ENCODE assay signal across 24 cellular contexts in the genomic region with DNA sequence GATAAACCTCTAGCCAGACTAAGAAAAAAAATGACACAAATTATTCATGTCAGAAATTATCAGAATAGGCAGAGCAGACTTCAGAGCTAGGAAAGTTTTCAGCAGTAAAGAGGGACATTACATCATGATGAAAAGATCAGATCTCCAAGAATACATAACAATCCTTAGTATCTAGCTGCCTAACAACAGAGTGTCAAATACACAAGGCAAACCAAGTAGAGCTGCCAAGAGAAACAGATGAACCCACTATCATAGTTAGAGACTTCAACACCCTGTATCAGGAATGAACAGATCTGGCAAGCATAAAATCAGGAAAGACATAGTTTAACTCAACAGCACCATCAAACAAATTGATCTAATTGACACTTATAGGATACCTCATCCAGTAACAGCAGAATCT.
"Had no signal": no experiment of that assay in that cellular context is flagged by ENCODE, and none has a peak within 500 bp of the region (broad histone marks: within the 10 kb centered on the region; RNA-seq: fewer than 3 reads in every experiment).

No MANE protein-coding gene starts in this region.

- H3K27ac ChIP-seq: colonic mucosa, epithelial cell of prostate, esophagus squamous epithelium, foreskin keratinocyte, gastrocnemius medialis, WERI-Rb-1 had no signal

- H3K27me3 ChIP-seq: colonic mucosa, esophagus squamous epithelium, foreskin keratinocyte, gastrocnemius medialis had no signal

- H3K9me3 ChIP-seq: colonic mucosa, esophagus squamous epithelium, gastrocnemius medialis had no signal

- DNase-seq: activated B cell treated with CpG ODN at 0.5 μM for 24 hours; activated CD4-positive, alpha-beta T cell treated with anti-CD3 and anti-CD28 coated beads for 48 hours; activated CD4-positive, alpha-beta T cell treated with anti-CD3 and anti-CD28 coated beads, Interleukin-2, amount 50 U/mL, for 1 hour; activated CD4-positive, alpha-beta T cell treated with anti-CD3 and anti-CD28 coated beads, Interleukin-2, amount 50 U/mL, for 48 hours; activated CD8-positive, alpha-beta memory T cell treated with anti-CD3 and anti-CD28 coated beads for 24 hours; activated CD8-positive, alpha-beta T cell treated with anti-CD3 and anti-CD28 coated beads for 36 hours; activated effector memory CD4-positive, alpha-beta T cell treated with Interleukin-2 at 50 U/mL for 16 hours; activated gamma-delta T cell treated with Interleukin-2 at 50 U/mL for 16 hours; activated naive CD4-positive, alpha-beta T cell treated with anti-CD3 and anti-CD28 coated beads, Interleukin-2, amount 50 U/mL, for 16 hours; activated naive CD4-positive, alpha-beta T cell treated with Interleukin-2 at 50 U/mL for 16 hours; activated T-cell treated with anti-CD3 and anti-CD28 coated beads, Interleukin-2, amount 50 U/mL, for 4 hours; amniotic stem cell; anterior cingulate cortex; caudate nucleus; colonic mucosa; effector CD8-positive, alpha-beta T cell; esophagus squamous epithelium; foreskin keratinocyte; gastrocnemius medialis; T-helper 1 cell; T-helper 17 cell; T1000; WERI-Rb-1 had no signal

- H3K4me3 ChIP-seq: colonic mucosa, esophagus squamous epithelium, gastrocnemius medialis had no signal

- H3K4me1 ChIP-seq: colonic mucosa, esophagus squamous epithelium, foreskin keratinocyte, gastrocnemius medialis had no signal

- H3K36me3 ChIP-seq: colonic mucosa, WERI-Rb-1 had no signal
